ENCODE assay signal across 17 cellular contexts in the genomic region with DNA sequence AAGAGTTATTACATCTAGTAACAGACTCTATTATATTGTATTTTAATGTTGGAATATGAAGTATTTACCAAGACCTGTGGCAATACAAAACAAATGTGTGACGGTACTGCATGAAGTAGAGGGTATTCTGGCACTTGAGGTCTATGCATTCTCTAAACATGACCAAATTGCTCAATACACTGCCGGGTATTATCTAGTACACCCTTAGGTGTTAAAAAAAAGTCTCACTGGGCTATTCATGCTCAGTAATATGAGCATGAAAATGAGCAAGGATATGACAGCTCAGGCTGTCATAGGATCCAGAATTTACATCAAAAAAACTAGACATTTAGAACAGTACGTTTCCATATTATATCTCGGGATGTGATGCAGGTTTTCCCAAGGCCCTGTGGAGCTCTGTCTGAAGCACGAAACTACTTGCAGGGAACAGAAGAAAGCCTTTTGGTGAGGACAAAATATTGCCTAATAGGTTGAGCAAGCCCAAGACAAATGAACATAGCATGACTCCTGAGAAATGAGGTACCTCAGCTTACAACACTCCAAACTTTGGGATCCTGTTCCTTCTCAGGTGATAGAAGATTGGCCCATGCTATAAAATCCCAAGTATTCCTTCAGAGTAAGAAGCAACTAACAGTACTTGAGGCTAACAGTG.
"Had no signal": no experiment of that assay in that cellular context is flagged by ENCODE, and none has a peak within 500 bp of the region (broad histone marks: within the 10 kb centered on the region; RNA-seq: fewer than 3 reads in every experiment).

No MANE protein-coding gene starts in this region.

- H3K9me3 Mint-ChIP-seq: activated T-helper 1 cell treated with anti-CD3 and anti-CD28 coated beads, Interleukin-12 subunit alpha, Interleukin-12 subunit beta, Interleukin-2, Interleukin-4 antibody, amounts not matched to agents 30 ng/mL and 10 ng/mL and 1 ng/mL, durations not matched to agents 14 hours and 24 hours and 36 hours; central memory CD8-positive, alpha-beta T cell; natural killer cell treated with Interleukin-12 subunit alpha and Interleukin-12 subunit beta and Interleukin-15 and Interleukin-18, amount 100 ng/mL, for 72 hours; T-cell had no signal

- H3K27ac Mint-ChIP-seq: activated T-helper 1 cell treated with anti-CD3 and anti-CD28 coated beads, Interleukin-12 subunit alpha, Interleukin-12 subunit beta, Interleukin-2, Interleukin-4 antibody, amounts not matched to agents 30 ng/mL and 10 ng/mL and 1 ng/mL, durations not matched to agents 14 hours and 24 hours and 36 hours; natural killer cell treated with Interleukin-12 subunit alpha and Interleukin-12 subunit beta and Interleukin-15 and Interleukin-18, amount 100 ng/mL, for 72 hours; T-cell had no signal

- H3K4me3 Mint-ChIP-seq: activated T-helper 1 cell treated with anti-CD3 and anti-CD28 coated beads, Interleukin-12 subunit alpha, Interleukin-12 subunit beta, Interleukin-2, Interleukin-4 antibody, amounts not matched to agents 30 ng/mL and 10 ng/mL and 1 ng/mL, durations not matched to agents 14 hours and 24 hours and 36 hours; central memory CD8-positive, alpha-beta T cell; natural killer cell treated with Interleukin-12 subunit alpha and Interleukin-12 subunit beta and Interleukin-15 and Interleukin-18, amount 100 ng/mL, for 72 hours; T-cell had no signal

- H3K27ac ChIP-seq: SK-N-MC had no signal

- H3K4me3 ChIP-seq: right atrium auricular region, SK-N-MC, upper lobe of left lung had no signal

- H3K4me1 ChIP-seq: right atrium auricular region, upper lobe of left lung had no signal

- H3K27me3 ChIP-seq: right atrium auricular region, upper lobe of left lung had no signal

- H3K36me3 Mint-ChIP-seq: natural killer cell treated with Interleukin-12 subunit alpha and Interleukin-12 subunit beta and Interleukin-15 and Interleukin-18, amount 100 ng/mL, for 72 hours; T-cell had no signal

- FAIRE-seq: small intestine had no signal

- H3K4me1 Mint-ChIP-seq: central memory CD8-positive, alpha-beta T cell; T-cell had no signal

- H3K36me3 ChIP-seq: right atrium auricular region, upper lobe of left lung had no signal

- ATAC-seq: activated CD4-positive, CD25-positive, alpha-beta regulatory T cell treated with anti-CD3 and anti-CD28 coated beads, Interleukin-2, amount 50 U/mL, for 24 hours; natural killer cell treated with Interleukin-12 subunit alpha and Interleukin-12 subunit beta and Interleukin-15 and Interleukin-18, amount 100 ng/mL, for 72 hours; T-cell had no signal

- DNase-seq: activated CD4-positive, alpha-beta T cell treated with anti-CD3 and anti-CD28 coated beads, Interleukin-2, amount 50 U/mL, for 1 hour; activated CD8-positive, alpha-beta memory T cell treated with anti-CD3 and anti-CD28 coated beads for 24 hours; cortex of kidney; effector CD8-positive, alpha-beta T cell; hippocampal formation; small intestine; stimulated activated CD4-positive, alpha-beta T cell treated with anti-CD3 and anti-CD28 coated beads, Interleukin-4, amount 100 ng/mL, for 24 hours; stimulated activated naive CD4-positive, alpha-beta T cell; T-cell; T-helper 9 cell; upper lobe of left lung had no signal

- H3K9me3 ChIP-seq: right atrium auricular region, upper lobe of left lung had no signal
